Comparison of ENCODE assay signal across 10 cellular contexts in the genomic region with DNA sequence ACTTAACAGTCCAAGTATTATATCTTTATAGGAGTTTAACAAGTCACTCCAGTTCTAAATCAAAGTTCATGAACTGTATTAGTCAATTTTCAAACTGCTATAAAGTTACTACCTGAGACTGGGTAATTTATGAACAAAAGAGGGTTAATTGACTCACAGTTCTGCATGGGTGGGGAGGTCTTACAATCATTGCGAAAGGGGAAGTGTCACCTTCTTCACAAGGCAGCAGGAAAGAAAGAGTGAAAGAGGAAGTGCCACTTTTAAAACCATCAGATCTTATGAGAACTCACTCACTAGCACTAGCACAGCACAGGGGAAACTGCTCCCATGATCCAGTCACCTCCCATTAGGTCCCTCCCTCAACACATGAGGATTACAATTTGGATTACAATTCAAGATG.
DNase-seq lines count a peak whose midpoint lies in the region; ATAC-seq and TF ChIP-seq lines count a peak whose summit lies in the region.
"Had no signal": no experiment of that assay in that cellular context is flagged by ENCODE, and none has a peak within 500 bp of the region (broad histone marks: within the 10 kb centered on the region; RNA-seq: fewer than 3 reads in every experiment).

No MANE protein-coding gene starts in this region.

- no peaks in the 10 kb centered on the region for H3K27me3 ChIP-seq in RWPE2 (ENCODE audit: insufficient read depth, poor library complexity, severe bottlenecking)
- H3K27me3 ChIP-seq in psoas muscle (ENCODE audit: insufficient read depth in 3 of 3, low read length in 2 of 3): no peaks in the 10 kb centered on the region

- ATAC-seq in activated CD4-positive, alpha-beta T cell treated with anti-CD3 and anti-CD28 coated beads for 36 hours: peak; percentile 64
- ATAC-seq in HG03039 (IDR thresholded peaks at IDR 0.05; ENCODE audit: unreplicated experiment) (peak; percentile 99), RWPE2 (ENCODE audit: low read depth) (peak; percentile 41; the same call in 2 of the 3 replicates), psoas muscle (no peak)
- ATAC-seq in stimulated activated effector memory CD8-positive, alpha-beta T cell treated with anti-CD3 and anti-CD28 coated beads, Interleukin-12 subunit alpha, Interleukin-12 subunit beta, amount 100 ng/mL, for 72 hours: peak; percentile 83

- H3K9me3 ChIP-seq in RWPE2 (ENCODE audit: severe bottlenecking) (no peaks in the 10 kb centered on the region), psoas muscle (no peaks in the 10 kb centered on the region)
- H3K9me3 ChIP-seq: lower lobe of right lung had no signal

- WGBS in psoas muscle, 3 donors: 50 to 71% (median 57%) methylated on average over 1 of the region's 1 CpG

- H3K27ac Mint-ChIP-seq in activated CD4-positive, alpha-beta T cell treated with anti-CD3 and anti-CD28 coated beads for 36 hours: no peak overlapping the region
- no peak overlapping the region for H3K27ac Mint-ChIP-seq in stimulated activated effector memory CD8-positive, alpha-beta T cell treated with anti-CD3 and anti-CD28 coated beads, Interleukin-12 subunit alpha, Interleukin-12 subunit beta, amount 100 ng/mL, for 72 hours
- H3K27ac Mint-ChIP-seq in activated CD4-positive, alpha-beta T cell treated with anti-CD3 and anti-CD28 coated beads, Interleukin-2, amount 10 ng/mL, durations not matched to agents 24 days and 14 days: no peak overlapping the region

- POLR2A ChIA-PET in activated CD4-positive, alpha-beta T cell treated with anti-CD3 and anti-CD28 coated beads for 36 hours (lab: Charles Lee): no interaction called here

- intact Hi-C loops in activated CD4-positive, alpha-beta T cell treated with anti-CD3 and anti-CD28 coated beads for 36 hours (cut with DNase I, micrococcal nuclease): no loop called here
- intact Hi-C loops in activated CD4-positive, alpha-beta T cell treated with anti-CD3 and anti-CD28 coated beads, Interleukin-2, amount 10 ng/mL, durations not matched to agents 24 days and 14 days (cut with micrococcal nuclease): no loop called here
- intact Hi-C loops in psoas muscle (cut with DNase I): no loop called here

- peaks cover 11% of the 10 kb centered on the region for H3K9me3 Mint-ChIP-seq in activated CD4-positive, alpha-beta T cell treated with anti-CD3 and anti-CD28 coated beads for 36 hours (ENCODE audit: low read depth)
- peaks cover 12% of the 10 kb centered on the region for H3K9me3 Mint-ChIP-seq in stimulated activated effector memory CD8-positive, alpha-beta T cell treated with anti-CD3 and anti-CD28 coated beads, Interleukin-12 subunit alpha, Interleukin-12 subunit beta, amount 100 ng/mL, for 72 hours
- H3K9me3 Mint-ChIP-seq in activated CD4-positive, alpha-beta T cell treated with anti-CD3 and anti-CD28 coated beads, Interleukin-2, amount 10 ng/mL, durations not matched to agents 24 days and 14 days: peaks cover 10% of the 10 kb centered on the region

- DNase-seq in activated CD4-positive, alpha-beta T cell treated with anti-CD3 and anti-CD28 coated beads for 36 hours: peak; percentile 9
- DNase-seq in activated CD4-positive, alpha-beta T cell treated with anti-CD3 and anti-CD28 coated beads, Interleukin-2, amount 50 U/mL, for 48 hours: no peak
- DNase-seq in RWPE2 (ENCODE audit: low spot score) (no peak), NCI-H446 (lab: John Stamatoyannopoulos, UW) (no peak), psoas muscle (no peak)
- DNase-seq in stimulated activated effector memory CD8-positive, alpha-beta T cell treated with anti-CD3 and anti-CD28 coated beads, Interleukin-12 subunit alpha, Interleukin-12 subunit beta, amount 100 ng/mL, for 72 hours (ENCODE audit: low spot score in 2 of 2): no peak
- DNase-seq in activated CD4-positive, alpha-beta T cell treated with anti-CD3 and anti-CD28 coated beads, Interleukin-2, amount 10 ng/mL, durations not matched to agents 24 days and 14 days: no peak
- DNase-seq: lower lobe of right lung had no signal

- H3K4me1 Mint-ChIP-seq in activated CD4-positive, alpha-beta T cell treated with anti-CD3 and anti-CD28 coated beads for 36 hours: no peaks in the 10 kb centered on the region
- H3K4me1 Mint-ChIP-seq in stimulated activated effector memory CD8-positive, alpha-beta T cell treated with anti-CD3 and anti-CD28 coated beads, Interleukin-12 subunit alpha, Interleukin-12 subunit beta, amount 100 ng/mL, for 72 hours: peaks cover 6% of the 10 kb centered on the region
- peaks cover 3% of the 10 kb centered on the region for H3K4me1 Mint-ChIP-seq in activated CD4-positive, alpha-beta T cell treated with anti-CD3 and anti-CD28 coated beads, Interleukin-2, amount 10 ng/mL, durations not matched to agents 24 days and 14 days

- peaks cover 8% of the 10 kb centered on the region for H3K27me3 Mint-ChIP-seq in activated CD4-positive, alpha-beta T cell treated with anti-CD3 and anti-CD28 coated beads for 36 hours
- H3K27me3 Mint-ChIP-seq in activated CD4-positive, alpha-beta T cell treated with anti-CD3 and anti-CD28 coated beads, Interleukin-2, amount 10 ng/mL, durations not matched to agents 24 days and 14 days: no peaks in the 10 kb centered on the region

- no peaks in the 10 kb centered on the region for H3K36me3 Mint-ChIP-seq in activated CD4-positive, alpha-beta T cell treated with anti-CD3 and anti-CD28 coated beads for 36 hours (ENCODE audit: low read depth)
- H3K36me3 Mint-ChIP-seq in stimulated activated effector memory CD8-positive, alpha-beta T cell treated with anti-CD3 and anti-CD28 coated beads, Interleukin-12 subunit alpha, Interleukin-12 subunit beta, amount 100 ng/mL, for 72 hours: no peaks in the 10 kb centered on the region
- H3K36me3 Mint-ChIP-seq in activated CD4-positive, alpha-beta T cell treated with anti-CD3 and anti-CD28 coated beads, Interleukin-2, amount 10 ng/mL, durations not matched to agents 24 days and 14 days (ENCODE audit: low read depth): no peaks in the 10 kb centered on the region

- TF ChIP-seq CTCF in RWPE2 (IDR thresholded peaks at IDR 0.05; ENCODE audit: poor library complexity, severe bottlenecking): no peak
- no peak for TF ChIP-seq CTCF in psoas muscle (IDR thresholded peaks at IDR 0.05)

- H3K4me1 ChIP-seq in RWPE2 (ENCODE audit: insufficient read depth, poor library complexity, severe bottlenecking) (peaks cover 8% of the 10 kb centered on the region), psoas muscle (no peaks in the 10 kb centered on the region)
- H3K4me1 ChIP-seq: lower lobe of right lung had no signal

- CTCF ChIA-PET in activated CD4-positive, alpha-beta T cell treated with anti-CD3 and anti-CD28 coated beads for 36 hours (lab: Charles Lee): interaction anchor here (1.1 kb wide), 1 partner anchor 21 kb away, joined by 3 read pairs; no protein-coding TSS in a partner anchor

- H3K4me3 ChIP-seq in RWPE2 (ENCODE audit: severe bottlenecking) (no peak overlapping the region), psoas muscle (no peak overlapping the region)
- H3K4me3 ChIP-seq: lower lobe of right lung had no signal

- H3K27ac ChIP-seq in RWPE2 (ENCODE audit: poor library complexity, severe bottlenecking): no peak overlapping the region
- no peak overlapping the region for H3K27ac ChIP-seq in psoas muscle
- H3K27ac ChIP-seq: KMS-11, lower lobe of right lung had no signal

- H3K36me3 ChIP-seq in RWPE2 (ENCODE audit: low read depth) (no peaks in the 10 kb centered on the region), psoas muscle (ENCODE audit: insufficient read depth in 1 of 2, low read depth in 1 of 2) (no peaks in the 10 kb centered on the region)
- H3K36me3 ChIP-seq: lower lobe of right lung had no signal

- no peak overlapping the region for H3K4me3 Mint-ChIP-seq in activated CD4-positive, alpha-beta T cell treated with anti-CD3 and anti-CD28 coated beads for 36 hours
- H3K4me3 Mint-ChIP-seq in stimulated activated effector memory CD8-positive, alpha-beta T cell treated with anti-CD3 and anti-CD28 coated beads, Interleukin-12 subunit alpha, Interleukin-12 subunit beta, amount 100 ng/mL, for 72 hours: no peak overlapping the region
- H3K4me3 Mint-ChIP-seq in activated CD4-positive, alpha-beta T cell treated with anti-CD3 and anti-CD28 coated beads, Interleukin-2, amount 10 ng/mL, durations not matched to agents 24 days and 14 days: no peak overlapping the region

Comparison
In these comparisons a context has a peak if more than half of its experiments do, and no peak if none do; other contexts are left out.
1. ATAC-seq: peak in activated CD4-positive, alpha-beta T cell treated with anti-CD3 and anti-CD28 coated beads for 36 hours (single experiment), HG03039 (single experiment), RWPE2 (single experiment) and stimulated activated effector memory CD8-positive, alpha-beta T cell treated with anti-CD3 and anti-CD28 coated beads, Interleukin-12 subunit alpha, Interleukin-12 subunit beta, amount 100 ng/mL, for 72 hours (single experiment); none in psoas muscle (0 of 4).